1 cellular context compared by ENCODE assay signal in genomic region chr2:190406805-190407204, GRCh38.
TF ChIP-seq lines count a peak whose summit lies in the region.

No MANE protein-coding gene starts in this region.

TF ChIP-seq in H1, 55 proteins besides CTCF, POLR2A, EP300 and RAD21 (continued from another document):
- TF ChIP-seq SRF (IDR thresholded peaks at IDR 0.05; ENCODE audit: low read depth, low read length), result no peak
- no peak for TF ChIP-seq BCL11A (IDR thresholded peaks at IDR 0.05; ENCODE audit: low read depth in 2 of 2, low read length in 2 of 2)
- TF ChIP-seq GTF2F1 (IDR thresholded peaks at IDR 0.05; ENCODE audit: borderline replicate concordance, low read depth, low read length), result no peak
- TF ChIP-seq SIX5 (IDR thresholded peaks at IDR 0.05; ENCODE audit: low read depth, low read length), result no peak
- no peak for TF ChIP-seq RBBP5 (IDR thresholded peaks at IDR 0.05; ENCODE audit: borderline replicate concordance, low read depth, low read length)
- TF ChIP-seq E2F6 (IDR thresholded peaks at IDR 0.05), result no peak
- no peak for TF ChIP-seq ZNF274 (IDR thresholded peaks at IDR 0.05; ENCODE audit: borderline replicate concordance, extremely low read depth, low read length)
